Comparison of ENCODE assay signal across 9 cellular contexts in genomic region chr3:81743096-81744025, GRCh38. TPM values are rescaled to one million over a fixed set of nuclear protein-coding genes. Genes with fewer than 3 reads are reported as not detected.
DNase-seq lines count a peak whose midpoint lies in the region; FAIRE-seq and TF ChIP-seq lines count a peak whose summit lies in the region.
"Had no signal": no experiment of that assay in that cellular context is flagged by ENCODE, and none has a peak within 500 bp of the region (broad histone marks: within the 10 kb centered on the region; RNA-seq: fewer than 3 reads in every experiment).

No MANE protein-coding gene starts in this region.

- intact Hi-C loops in colonic mucosa (cut with DNase I), result no loop called here

- no peak for TF ChIP-seq CTCF in colonic mucosa (IDR thresholded peaks at IDR 0.05)

- peak overlapping the region; percentile 40 for H3K27ac ChIP-seq in colonic mucosa
- peak overlapping the region in 1 of 2 donors; percentile 74 for H3K27ac ChIP-seq in small intestine (ENCODE audit: low read depth in 1 of 2, low read length in 1 of 2)

- H3K36me3 ChIP-seq in MG63, result peaks cover 5% of the 10 kb centered on the region; the same call in 1 of the 2 replicates
- no peaks in the 10 kb centered on the region for H3K36me3 ChIP-seq in colonic mucosa
- H3K36me3 ChIP-seq in small intestine (ENCODE audit: control insufficient read depth in 2 of 2, insufficient read depth in 2 of 2, low read length in 2 of 2), result no peaks in the 10 kb centered on the region

- WGBS in small intestine, 3 donors, result 62 to 81% (median 69%) methylated on average over 5 of the region's 5 CpGs

- H3K27me3 ChIP-seq in MG63 (no peaks in the 10 kb centered on the region), colonic mucosa (no peaks in the 10 kb centered on the region), small intestine (ENCODE audit: control insufficient read depth in 2 of 2, insufficient read depth in 2 of 2, low read length in 2 of 2) (no peaks in the 10 kb centered on the region)

- H3K4me3 ChIP-seq in MG63 (no peak overlapping the region; the same call in 1 of the 2 replicates), colonic mucosa (no peak overlapping the region), small intestine (ENCODE audit: low read depth in 1 of 2, low read length in 2 of 2) (no peak overlapping the region)

- peak; percentile 96 for DNase-seq in A172 (ENCODE audit: low spot score)
- peak; percentile 50 for DNase-seq in MG63
- DNase-seq in colonic mucosa, result peak; percentile 31
- peak; percentile 94 to 97 for DNase-seq in lung microvascular endothelial cell (ENCODE audit: low read depth in 2 of 2)
- DNase-seq in COR-L47 (lab: John Stamatoyannopoulos, UW), result no peak
- no peak for DNase-seq in LoVo (ENCODE audit: low spot score)
- no peak for DNase-seq in middle frontal gyrus (ENCODE audit: extremely low spot score, low spot score)
- no peak for DNase-seq in small intestine
- DNase-seq: CD4-positive, CD25-positive, alpha-beta regulatory T cell had no signal

- no peaks in the 10 kb centered on the region for H3K4me1 ChIP-seq in colonic mucosa
- H3K4me1 ChIP-seq in small intestine (ENCODE audit: control insufficient read depth in 2 of 2, insufficient read depth in 1 of 2, low read depth in 1 of 2, low read length in 1 of 2), result no peaks in the 10 kb centered on the region

- no peak overlapping the region for H3K9ac ChIP-seq in colonic mucosa (ENCODE audit: low read depth in 2 of 2, low read length in 2 of 2)

- FAIRE-seq in small intestine (lab: Jason Lieb, UNC), result no peak

- H3K9me3 ChIP-seq in MG63, result no peaks in the 10 kb centered on the region
- H3K9me3 ChIP-seq in colonic mucosa, result no peaks in the 10 kb centered on the region
- H3K9me3 ChIP-seq in small intestine (ENCODE audit: control insufficient read depth, low read depth), result no peaks in the 10 kb centered on the region

RNA-seq across cellular contexts. Expression of gene GBE1, which starts 18.1 kb away (rescaled TPM):
- 65.1 and 82.9 TPM in 2 replicates for total RNA-seq in A172 (2014; rRNA removed; shearing (Covaris generic))
- 36.9 and 38.0 TPM in 2 replicates for total RNA-seq in MG63 (2014; rRNA removed; shearing (Covaris generic); ENCODE audit: low replicate concordance)
- total RNA-seq in colonic mucosa (10 to 100 TPM; 15.0 to 26.7 TPM), lung microvascular endothelial cell (56.0 and 63.4 TPM in 2 replicates)
- 10 to 100 TPM in 1 of 3 donors, 1 to 10 TPM in 2; 8.9 to 14.3 (median 10.0) TPM for polyA plus RNA-seq in small intestine

Comparison
In these comparisons a context has a peak if more than half of its experiments do, and no peak if none do; other contexts are left out.
1. DNase-seq: peak in A172 (single experiment), MG63 (single experiment), colonic mucosa (single experiment) and lung microvascular endothelial cell (2 of 2); none in COR-L47 (single experiment), LoVo (single experiment), middle frontal gyrus (single experiment) and small intestine (single experiment).